In genomic region chr14:56122306-56122705, GRCh38 we compare ENCODE assay signal across 15 cellular contexts.
"Had no signal": no experiment of that assay in that cellular context is flagged by ENCODE, and none has a peak within 500 bp of the region (broad histone marks: within the 10 kb centered on the region; RNA-seq: fewer than 3 reads in every experiment).

No MANE protein-coding gene starts in this region.

- H3K9me3 Mint-ChIP-seq: activated CD4-positive, alpha-beta memory T cell treated with anti-CD3 and anti-CD28 coated beads for 36 hours; activated naive CD8-positive, alpha-beta T cell treated with anti-CD3 and anti-CD28 coated beads, Interleukin-2, amount 10 ng/mL, durations not matched to agents 7 days and 5 days; activated T-helper 17 cell treated with anti-CD3 and anti-CD28 coated beads, Interleukin-2, amount 50 U/mL, for 72 hours; naive thymus-derived CD4-positive, alpha-beta T cell; stimulated activated naive B cell treated with anti-CD40 and anti-IgM and Interleukin-4, amounts not matched to agents 10 μg/mL and 1 μg/mL and 100 μg/mL, for 72 hours had no signal

- H3K27me3 Mint-ChIP-seq: stimulated activated naive B cell treated with anti-CD40 and anti-IgM and Interleukin-4, amounts not matched to agents 10 μg/mL and 1 μg/mL and 100 μg/mL, for 72 hours had no signal

- DNase-seq: activated CD4-positive, alpha-beta memory T cell treated with anti-CD3 and anti-CD28 coated beads for 36 hours; activated naive CD4-positive, alpha-beta T cell; activated naive CD8-positive, alpha-beta T cell treated with anti-CD3 and anti-CD28 coated beads, Interleukin-2, amount 10 ng/mL, durations not matched to agents 7 days and 5 days; anterior cingulate cortex; cerebellar nuclear complex; cortex of kidney; left cardiac atrium; mesenchymal stem cell; naive thymus-derived CD4-positive, alpha-beta T cell; ovary; right lobe of liver; spleen; stimulated activated naive B cell treated with anti-CD40 and anti-IgM and Interleukin-4, amounts not matched to agents 10 μg/mL and 1 μg/mL and 100 μg/mL, for 72 hours had no signal

- H3K4me2 ChIP-seq: hepatocyte had no signal

- H3K27ac ChIP-seq: hepatocyte, ovary, right lobe of liver, spleen had no signal

- ATAC-seq: activated T-helper 17 cell treated with anti-CD3 and anti-CD28 coated beads, Interleukin-2, amount 50 U/mL, for 72 hours; left cardiac atrium; naive thymus-derived CD4-positive, alpha-beta T cell; right lobe of liver; stimulated activated naive B cell treated with anti-CD40 and anti-IgM and Interleukin-4, amounts not matched to agents 10 μg/mL and 1 μg/mL and 100 μg/mL, for 72 hours had no signal

- H3K4me3 Mint-ChIP-seq: activated CD4-positive, alpha-beta memory T cell treated with anti-CD3 and anti-CD28 coated beads for 36 hours; activated naive CD8-positive, alpha-beta T cell treated with anti-CD3 and anti-CD28 coated beads, Interleukin-2, amount 10 ng/mL, durations not matched to agents 7 days and 5 days; activated T-helper 17 cell treated with anti-CD3 and anti-CD28 coated beads, Interleukin-2, amount 50 U/mL, for 72 hours; stimulated activated naive B cell treated with anti-CD40 and anti-IgM and Interleukin-4, amounts not matched to agents 10 μg/mL and 1 μg/mL and 100 μg/mL, for 72 hours had no signal

- H3K36me3 Mint-ChIP-seq: activated CD4-positive, alpha-beta memory T cell treated with anti-CD3 and anti-CD28 coated beads for 36 hours; activated naive CD8-positive, alpha-beta T cell treated with anti-CD3 and anti-CD28 coated beads, Interleukin-2, amount 10 ng/mL, durations not matched to agents 7 days and 5 days; stimulated activated naive B cell treated with anti-CD40 and anti-IgM and Interleukin-4, amounts not matched to agents 10 μg/mL and 1 μg/mL and 100 μg/mL, for 72 hours had no signal

- H3K27ac Mint-ChIP-seq: activated CD4-positive, alpha-beta memory T cell treated with anti-CD3 and anti-CD28 coated beads for 36 hours; activated naive CD8-positive, alpha-beta T cell treated with anti-CD3 and anti-CD28 coated beads, Interleukin-2, amount 10 ng/mL, durations not matched to agents 7 days and 5 days; activated T-helper 17 cell treated with anti-CD3 and anti-CD28 coated beads, Interleukin-2, amount 50 U/mL, for 72 hours; stimulated activated naive B cell treated with anti-CD40 and anti-IgM and Interleukin-4, amounts not matched to agents 10 μg/mL and 1 μg/mL and 100 μg/mL, for 72 hours had no signal

- H3K27me3 ChIP-seq: hepatocyte, ovary, right lobe of liver had no signal

- H3K36me3 ChIP-seq: ovary, right lobe of liver, spleen had no signal

- H3K9me3 ChIP-seq: ovary, right lobe of liver, spleen had no signal

- H3K4me3 ChIP-seq: hepatocyte, ovary, right lobe of liver, spleen had no signal
